Comparison of ENCODE assay signal across 2 cellular contexts in the genomic region with DNA sequence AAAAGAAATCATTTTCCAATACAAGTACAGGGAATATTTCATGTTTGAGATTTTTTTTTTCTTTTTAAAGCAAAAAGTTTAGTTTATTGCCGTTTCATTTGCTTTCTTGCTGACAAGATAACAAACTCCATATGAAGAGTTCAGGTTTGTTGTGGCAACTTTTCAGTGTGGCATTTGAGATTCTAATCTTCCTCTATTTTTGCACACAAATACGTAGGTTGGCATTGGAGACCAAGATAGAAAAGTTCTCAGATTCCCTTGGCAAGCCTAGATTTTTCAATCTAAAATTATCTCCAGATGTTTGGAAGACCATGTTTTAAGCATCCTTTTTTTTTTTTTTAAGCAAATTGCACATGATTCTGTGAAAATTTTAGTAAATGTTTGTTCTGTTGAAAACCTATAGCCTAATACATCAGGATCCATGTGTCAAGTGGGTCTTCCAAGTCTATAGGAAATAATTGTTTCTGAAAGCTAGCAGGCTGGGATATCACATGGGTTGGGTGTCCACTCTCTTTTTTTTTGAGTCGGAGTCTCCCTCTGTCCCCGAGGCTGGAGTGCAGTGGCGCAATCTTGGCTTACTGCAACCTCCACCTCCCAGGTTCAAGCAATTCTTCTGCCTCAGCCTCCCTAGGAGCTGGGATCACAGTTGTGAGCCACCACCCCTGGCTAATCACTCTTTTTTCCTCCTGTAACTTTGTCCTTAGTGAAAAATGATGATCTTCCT.
TF ChIP-seq lines count a peak whose summit lies in the region.

No MANE protein-coding gene starts in this region.

TF ChIP-seq in WTC11, 78 proteins besides CTCF, POLR2A, EP300 and RAD21 (continued from another document):
- TF ChIP-seq, protein P1, sequence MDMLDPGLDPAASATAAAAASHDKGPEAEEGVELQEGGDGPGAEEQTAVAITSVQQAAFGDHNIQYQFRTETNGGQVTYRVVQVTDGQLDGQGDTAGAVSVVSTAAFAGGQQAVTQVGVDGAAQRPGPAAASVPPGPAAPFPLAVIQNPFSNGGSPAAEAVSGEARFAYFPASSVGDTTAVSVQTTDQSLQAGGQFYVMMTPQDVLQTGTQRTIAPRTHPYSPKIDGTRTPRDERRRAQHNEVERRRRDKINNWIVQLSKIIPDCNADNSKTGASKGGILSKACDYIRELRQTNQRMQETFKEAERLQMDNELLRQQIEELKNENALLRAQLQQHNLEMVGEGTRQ (CRISPR knock-in tag; IDR thresholded peaks at IDR 0.05): no peak
- TF ChIP-seq, protein P2, sequence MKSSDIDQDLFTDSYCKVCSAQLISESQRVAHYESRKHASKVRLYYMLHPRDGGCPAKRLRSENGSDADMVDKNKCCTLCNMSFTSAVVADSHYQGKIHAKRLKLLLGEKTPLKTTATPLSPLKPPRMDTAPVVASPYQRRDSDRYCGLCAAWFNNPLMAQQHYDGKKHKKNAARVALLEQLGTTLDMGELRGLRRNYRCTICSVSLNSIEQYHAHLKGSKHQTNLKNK (CRISPR knock-in tag; IDR thresholded peaks at IDR 0.05): no peak
- TF ChIP-seq ESRRA (CRISPR knock-in tag; IDR thresholded peaks at IDR 0.05; ENCODE audit: borderline replicate concordance) (no peak), SP1 (CRISPR knock-in tag; conservative IDR thresholded peaks at IDR 0.05) (no peak), MYBL2 (CRISPR knock-in tag; IDR thresholded peaks at IDR 0.05) (no peak), MXD4 (CRISPR knock-in tag; IDR thresholded peaks at IDR 0.05; ENCODE audit: borderline replicate concordance) (no peak), FOXJ3 (CRISPR knock-in tag; IDR thresholded peaks at IDR 0.05; ENCODE audit: borderline replicate concordance) (no peak)
- TF ChIP-seq, protein P3, sequence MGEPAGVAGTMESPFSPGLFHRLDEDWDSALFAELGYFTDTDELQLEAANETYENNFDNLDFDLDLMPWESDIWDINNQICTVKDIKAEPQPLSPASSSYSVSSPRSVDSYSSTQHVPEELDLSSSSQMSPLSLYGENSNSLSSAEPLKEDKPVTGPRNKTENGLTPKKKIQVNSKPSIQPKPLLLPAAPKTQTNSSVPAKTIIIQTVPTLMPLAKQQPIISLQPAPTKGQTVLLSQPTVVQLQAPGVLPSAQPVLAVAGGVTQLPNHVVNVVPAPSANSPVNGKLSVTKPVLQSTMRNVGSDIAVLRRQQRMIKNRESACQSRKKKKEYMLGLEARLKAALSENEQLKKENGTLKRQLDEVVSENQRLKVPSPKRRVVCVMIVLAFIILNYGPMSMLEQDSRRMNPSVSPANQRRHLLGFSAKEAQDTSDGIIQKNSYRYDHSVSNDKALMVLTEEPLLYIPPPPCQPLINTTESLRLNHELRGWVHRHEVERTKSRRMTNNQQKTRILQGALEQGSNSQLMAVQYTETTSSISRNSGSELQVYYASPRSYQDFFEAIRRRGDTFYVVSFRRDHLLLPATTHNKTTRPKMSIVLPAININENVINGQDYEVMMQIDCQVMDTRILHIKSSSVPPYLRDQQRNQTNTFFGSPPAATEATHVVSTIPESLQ (CRISPR knock-in tag; IDR thresholded peaks at IDR 0.05): no peak
- TF ChIP-seq, protein P4, sequence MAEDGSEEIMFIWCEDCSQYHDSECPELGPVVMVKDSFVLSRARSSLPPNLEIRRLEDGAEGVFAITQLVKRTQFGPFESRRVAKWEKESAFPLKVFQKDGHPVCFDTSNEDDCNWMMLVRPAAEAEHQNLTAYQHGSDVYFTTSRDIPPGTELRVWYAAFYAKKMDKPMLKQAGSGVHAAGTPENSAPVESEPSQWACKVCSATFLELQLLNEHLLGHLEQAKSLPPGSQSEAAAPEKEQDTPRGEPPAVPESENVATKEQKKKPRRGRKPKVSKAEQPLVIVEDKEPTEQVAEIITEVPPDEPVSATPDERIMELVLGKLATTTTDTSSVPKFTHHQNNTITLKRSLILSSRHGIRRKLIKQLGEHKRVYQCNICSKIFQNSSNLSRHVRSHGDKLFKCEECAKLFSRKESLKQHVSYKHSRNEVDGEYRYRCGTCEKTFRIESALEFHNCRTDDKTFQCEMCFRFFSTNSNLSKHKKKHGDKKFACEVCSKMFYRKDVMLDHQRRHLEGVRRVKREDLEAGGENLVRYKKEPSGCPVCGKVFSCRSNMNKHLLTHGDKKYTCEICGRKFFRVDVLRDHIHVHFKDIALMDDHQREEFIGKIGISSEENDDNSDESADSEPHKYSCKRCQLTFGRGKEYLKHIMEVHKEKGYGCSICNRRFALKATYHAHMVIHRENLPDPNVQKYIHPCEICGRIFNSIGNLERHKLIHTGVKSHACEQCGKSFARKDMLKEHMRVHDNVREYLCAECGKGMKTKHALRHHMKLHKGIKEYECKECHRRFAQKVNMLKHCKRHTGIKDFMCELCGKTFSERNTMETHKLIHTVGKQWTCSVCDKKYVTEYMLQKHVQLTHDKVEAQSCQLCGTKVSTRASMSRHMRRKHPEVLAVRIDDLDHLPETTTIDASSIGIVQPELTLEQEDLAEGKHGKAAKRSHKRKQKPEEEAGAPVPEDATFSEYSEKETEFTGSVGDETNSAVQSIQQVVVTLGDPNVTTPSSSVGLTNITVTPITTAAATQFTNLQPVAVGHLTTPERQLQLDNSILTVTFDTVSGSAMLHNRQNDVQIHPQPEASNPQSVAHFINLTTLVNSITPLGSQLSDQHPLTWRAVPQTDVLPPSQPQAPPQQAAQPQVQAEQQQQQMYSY (CRISPR knock-in tag; IDR thresholded peaks at IDR 0.05): no peak
- TF ChIP-seq, protein P5, sequence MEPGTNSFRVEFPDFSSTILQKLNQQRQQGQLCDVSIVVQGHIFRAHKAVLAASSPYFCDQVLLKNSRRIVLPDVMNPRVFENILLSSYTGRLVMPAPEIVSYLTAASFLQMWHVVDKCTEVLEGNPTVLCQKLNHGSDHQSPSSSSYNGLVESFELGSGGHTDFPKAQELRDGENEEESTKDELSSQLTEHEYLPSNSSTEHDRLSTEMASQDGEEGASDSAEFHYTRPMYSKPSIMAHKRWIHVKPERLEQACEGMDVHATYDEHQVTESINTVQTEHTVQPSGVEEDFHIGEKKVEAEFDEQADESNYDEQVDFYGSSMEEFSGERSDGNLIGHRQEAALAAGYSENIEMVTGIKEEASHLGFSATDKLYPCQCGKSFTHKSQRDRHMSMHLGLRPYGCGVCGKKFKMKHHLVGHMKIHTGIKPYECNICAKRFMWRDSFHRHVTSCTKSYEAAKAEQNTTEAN (CRISPR knock-in tag; IDR thresholded peaks at IDR 0.05): no peak
- TF ChIP-seq, protein P6, sequence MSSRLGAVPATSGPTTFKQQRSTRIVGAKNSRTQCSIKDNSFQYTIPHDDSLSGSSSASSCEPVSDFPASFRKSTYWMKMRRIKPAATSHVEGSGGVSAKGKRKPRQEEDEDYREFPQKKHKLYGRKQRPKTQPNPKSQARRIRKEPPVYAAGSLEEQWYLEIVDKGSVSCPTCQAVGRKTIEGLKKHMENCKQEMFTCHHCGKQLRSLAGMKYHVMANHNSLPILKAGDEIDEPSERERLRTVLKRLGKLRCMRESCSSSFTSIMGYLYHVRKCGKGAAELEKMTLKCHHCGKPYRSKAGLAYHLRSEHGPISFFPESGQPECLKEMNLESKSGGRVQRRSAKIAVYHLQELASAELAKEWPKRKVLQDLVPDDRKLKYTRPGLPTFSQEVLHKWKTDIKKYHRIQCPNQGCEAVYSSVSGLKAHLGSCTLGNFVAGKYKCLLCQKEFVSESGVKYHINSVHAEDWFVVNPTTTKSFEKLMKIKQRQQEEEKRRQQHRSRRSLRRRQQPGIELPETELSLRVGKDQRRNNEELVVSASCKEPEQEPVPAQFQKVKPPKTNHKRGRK (CRISPR knock-in tag; IDR thresholded peaks at IDR 0.05; ENCODE audit: borderline replicate concordance): no peak

TF ChIP-seq in GM23338, 12 proteins besides CTCF, POLR2A, EP300 and RAD21 (continued from another document):
- TF ChIP-seq, protein P7, sequence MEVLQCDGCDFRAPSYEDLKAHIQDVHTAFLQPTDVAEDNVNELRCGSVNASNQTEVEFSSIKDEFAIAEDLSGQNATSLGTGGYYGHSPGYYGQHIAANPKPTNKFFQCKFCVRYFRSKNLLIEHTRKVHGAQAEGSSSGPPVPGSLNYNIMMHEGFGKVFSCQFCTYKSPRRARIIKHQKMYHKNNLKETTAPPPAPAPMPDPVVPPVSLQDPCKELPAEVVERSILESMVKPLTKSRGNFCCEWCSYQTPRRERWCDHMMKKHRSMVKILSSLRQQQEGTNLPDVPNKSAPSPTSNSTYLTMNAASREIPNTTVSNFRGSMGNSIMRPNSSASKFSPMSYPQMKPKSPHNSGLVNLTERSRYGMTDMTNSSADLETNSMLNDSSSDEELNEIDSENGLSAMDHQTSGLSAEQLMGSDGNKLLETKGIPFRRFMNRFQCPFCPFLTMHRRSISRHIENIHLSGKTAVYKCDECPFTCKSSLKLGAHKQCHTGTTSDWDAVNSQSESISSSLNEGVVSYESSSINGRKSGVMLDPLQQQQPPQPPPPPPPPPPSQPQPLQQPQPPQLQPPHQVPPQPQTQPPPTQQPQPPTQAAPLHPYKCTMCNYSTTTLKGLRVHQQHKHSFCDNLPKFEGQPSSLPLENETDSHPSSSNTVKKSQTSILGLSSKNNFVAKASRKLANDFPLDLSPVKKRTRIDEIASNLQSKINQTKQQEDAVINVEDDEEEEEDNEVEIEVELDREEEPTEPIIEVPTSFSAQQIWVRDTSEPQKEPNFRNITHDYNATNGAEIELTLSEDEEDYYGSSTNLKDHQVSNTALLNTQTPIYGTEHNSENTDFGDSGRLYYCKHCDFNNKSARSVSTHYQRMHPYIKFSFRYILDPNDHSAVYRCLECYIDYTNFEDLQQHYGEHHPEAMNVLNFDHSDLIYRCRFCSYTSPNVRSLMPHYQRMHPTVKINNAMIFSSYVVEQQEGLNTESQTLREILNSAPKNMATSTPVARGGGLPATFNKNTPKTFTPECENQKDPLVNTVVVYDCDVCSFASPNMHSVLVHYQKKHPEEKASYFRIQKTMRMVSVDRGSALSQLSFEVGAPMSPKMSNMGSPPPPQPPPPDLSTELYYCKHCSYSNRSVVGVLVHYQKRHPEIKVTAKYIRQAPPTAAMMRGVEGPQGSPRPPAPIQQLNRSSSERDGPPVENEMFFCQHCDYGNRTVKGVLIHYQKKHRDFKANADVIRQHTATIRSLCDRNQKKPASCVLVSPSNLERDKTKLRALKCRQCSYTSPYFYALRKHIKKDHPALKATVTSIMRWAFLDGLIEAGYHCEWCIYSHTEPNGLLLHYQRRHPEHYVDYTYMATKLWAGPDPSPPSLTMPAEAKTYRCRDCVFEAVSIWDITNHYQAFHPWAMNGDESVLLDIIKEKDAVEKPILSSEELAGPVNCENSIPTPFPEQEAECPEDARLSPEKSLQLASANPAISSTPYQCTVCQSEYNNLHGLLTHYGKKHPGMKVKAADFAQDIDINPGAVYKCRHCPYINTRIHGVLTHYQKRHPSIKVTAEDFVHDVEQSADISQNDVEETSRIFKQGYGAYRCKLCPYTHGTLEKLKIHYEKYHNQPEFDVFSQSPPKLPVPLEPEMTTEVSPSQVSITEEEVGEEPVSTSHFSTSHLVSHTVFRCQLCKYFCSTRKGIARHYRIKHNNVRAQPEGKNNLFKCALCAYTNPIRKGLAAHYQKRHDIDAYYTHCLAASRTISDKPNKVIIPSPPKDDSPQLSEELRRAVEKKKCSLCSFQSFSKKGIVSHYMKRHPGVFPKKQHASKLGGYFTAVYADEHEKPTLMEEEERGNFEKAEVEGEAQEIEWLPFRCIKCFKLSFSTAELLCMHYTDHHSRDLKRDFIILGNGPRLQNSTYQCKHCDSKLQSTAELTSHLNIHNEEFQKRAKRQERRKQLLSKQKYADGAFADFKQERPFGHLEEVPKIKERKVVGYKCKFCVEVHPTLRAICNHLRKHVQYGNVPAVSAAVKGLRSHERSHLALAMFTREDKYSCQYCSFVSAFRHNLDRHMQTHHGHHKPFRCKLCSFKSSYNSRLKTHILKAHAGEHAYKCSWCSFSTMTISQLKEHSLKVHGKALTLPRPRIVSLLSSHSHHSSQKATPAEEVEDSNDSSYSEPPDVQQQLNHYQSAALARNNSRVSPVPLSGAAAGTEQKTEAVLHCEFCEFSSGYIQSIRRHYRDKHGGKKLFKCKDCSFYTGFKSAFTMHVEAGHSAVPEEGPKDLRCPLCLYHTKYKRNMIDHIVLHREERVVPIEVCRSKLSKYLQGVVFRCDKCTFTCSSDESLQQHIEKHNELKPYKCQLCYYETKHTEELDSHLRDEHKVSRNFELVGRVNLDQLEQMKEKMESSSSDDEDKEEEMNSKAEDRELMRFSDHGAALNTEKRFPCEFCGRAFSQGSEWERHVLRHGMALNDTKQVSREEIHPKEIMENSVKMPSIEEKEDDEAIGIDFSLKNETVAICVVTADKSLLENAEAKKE (CRISPR knock-in tag; IDR thresholded peaks at IDR 0.05): no peak
- TF ChIP-seq EZH2phosphoT487 (IDR thresholded peaks at IDR 0.05; ENCODE audit: unreplicated experiment): no peak
- TF ChIP-seq, protein P8, sequence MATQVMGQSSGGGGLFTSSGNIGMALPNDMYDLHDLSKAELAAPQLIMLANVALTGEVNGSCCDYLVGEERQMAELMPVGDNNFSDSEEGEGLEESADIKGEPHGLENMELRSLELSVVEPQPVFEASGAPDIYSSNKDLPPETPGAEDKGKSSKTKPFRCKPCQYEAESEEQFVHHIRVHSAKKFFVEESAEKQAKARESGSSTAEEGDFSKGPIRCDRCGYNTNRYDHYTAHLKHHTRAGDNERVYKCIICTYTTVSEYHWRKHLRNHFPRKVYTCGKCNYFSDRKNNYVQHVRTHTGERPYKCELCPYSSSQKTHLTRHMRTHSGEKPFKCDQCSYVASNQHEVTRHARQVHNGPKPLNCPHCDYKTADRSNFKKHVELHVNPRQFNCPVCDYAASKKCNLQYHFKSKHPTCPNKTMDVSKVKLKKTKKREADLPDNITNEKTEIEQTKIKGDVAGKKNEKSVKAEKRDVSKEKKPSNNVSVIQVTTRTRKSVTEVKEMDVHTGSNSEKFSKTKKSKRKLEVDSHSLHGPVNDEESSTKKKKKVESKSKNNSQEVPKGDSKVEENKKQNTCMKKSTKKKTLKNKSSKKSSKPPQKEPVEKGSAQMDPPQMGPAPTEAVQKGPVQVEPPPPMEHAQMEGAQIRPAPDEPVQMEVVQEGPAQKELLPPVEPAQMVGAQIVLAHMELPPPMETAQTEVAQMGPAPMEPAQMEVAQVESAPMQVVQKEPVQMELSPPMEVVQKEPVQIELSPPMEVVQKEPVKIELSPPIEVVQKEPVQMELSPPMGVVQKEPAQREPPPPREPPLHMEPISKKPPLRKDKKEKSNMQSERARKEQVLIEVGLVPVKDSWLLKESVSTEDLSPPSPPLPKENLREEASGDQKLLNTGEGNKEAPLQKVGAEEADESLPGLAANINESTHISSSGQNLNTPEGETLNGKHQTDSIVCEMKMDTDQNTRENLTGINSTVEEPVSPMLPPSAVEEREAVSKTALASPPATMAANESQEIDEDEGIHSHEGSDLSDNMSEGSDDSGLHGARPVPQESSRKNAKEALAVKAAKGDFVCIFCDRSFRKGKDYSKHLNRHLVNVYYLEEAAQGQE (IDR thresholded peaks at IDR 0.05; ENCODE audit: unreplicated experiment): no peak
- no peak for TF ChIP-seq POLR2AphosphoS5 (IDR thresholded peaks at IDR 0.05; ENCODE audit: low read depth)
- no peak for TF ChIP-seq ZNF331 (CRISPR knock-in tag; IDR thresholded peaks at IDR 0.05; ENCODE audit: low read depth)
- TF ChIP-seq EZH2 (IDR thresholded peaks at IDR 0.05; ENCODE audit: low read depth, unreplicated experiment): no peak
- TF ChIP-seq JUNB (IDR thresholded peaks at IDR 0.05; ENCODE audit: unreplicated experiment): no peak
- TF ChIP-seq, protein P9, sequence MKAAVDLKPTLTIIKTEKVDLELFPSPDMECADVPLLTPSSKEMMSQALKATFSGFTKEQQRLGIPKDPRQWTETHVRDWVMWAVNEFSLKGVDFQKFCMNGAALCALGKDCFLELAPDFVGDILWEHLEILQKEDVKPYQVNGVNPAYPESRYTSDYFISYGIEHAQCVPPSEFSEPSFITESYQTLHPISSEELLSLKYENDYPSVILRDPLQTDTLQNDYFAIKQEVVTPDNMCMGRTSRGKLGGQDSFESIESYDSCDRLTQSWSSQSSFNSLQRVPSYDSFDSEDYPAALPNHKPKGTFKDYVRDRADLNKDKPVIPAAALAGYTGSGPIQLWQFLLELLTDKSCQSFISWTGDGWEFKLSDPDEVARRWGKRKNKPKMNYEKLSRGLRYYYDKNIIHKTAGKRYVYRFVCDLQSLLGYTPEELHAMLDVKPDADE (IDR thresholded peaks at IDR 0.05): no peak
- no peak for TF ChIP-seq NANOG (IDR thresholded peaks at IDR 0.05; ENCODE audit: borderline replicate concordance)
- TF ChIP-seq STAT1 (IDR thresholded peaks at IDR 0.05; ENCODE audit: unreplicated experiment): no peak
